ENCODE assay signal across 25 cellular contexts in the genomic region with DNA sequence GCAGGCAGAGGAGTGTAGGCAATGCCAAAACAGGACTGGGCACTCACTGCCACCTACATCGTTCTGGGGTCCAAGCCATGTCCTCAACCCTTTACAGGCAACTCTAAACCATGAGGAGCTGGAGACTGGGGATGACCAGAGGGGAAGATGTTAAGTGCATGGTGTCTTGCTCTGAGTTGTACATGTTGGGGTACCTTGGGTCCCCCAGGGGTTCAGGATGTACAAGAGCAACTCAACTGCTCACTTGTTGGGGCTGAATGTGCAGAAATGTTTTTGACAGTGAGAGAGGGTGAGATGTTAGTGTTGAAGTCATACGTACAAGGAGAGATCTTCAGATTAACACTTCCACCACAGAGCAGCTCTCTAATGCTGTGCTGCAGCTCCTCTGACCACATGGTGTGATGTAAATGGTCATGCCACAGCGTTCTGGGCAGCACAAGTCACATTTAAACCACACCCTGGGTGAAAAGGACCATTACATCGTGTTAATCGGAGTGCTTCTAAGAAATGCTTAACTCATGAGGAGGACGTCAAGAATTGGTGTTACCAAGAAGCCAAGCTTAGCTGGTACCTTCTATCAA. TPM values are rescaled to one million over a fixed set of nuclear protein-coding genes. Genes with fewer than 3 reads are reported as not detected.
DNase-seq lines count a peak whose midpoint lies in the region; ATAC-seq, FAIRE-seq and TF ChIP-seq lines count a peak whose summit lies in the region.
"Had no signal": no experiment of that assay in that cellular context is flagged by ENCODE, and none has a peak within 500 bp of the region (broad histone marks: within the 10 kb centered on the region; RNA-seq: fewer than 3 reads in every experiment).

No MANE protein-coding gene starts in this region.

- H3K27ac ChIP-seq in right lobe of liver, result no peak overlapping the region
- no peak overlapping the region for H3K27ac ChIP-seq in HepG2 (ENCODE audit: extremely low read length, insufficient read depth, low read length)
- H3K27ac ChIP-seq: 22Rv1, dorsolateral prefrontal cortex, psoas muscle, tibial nerve had no signal

- CTCF ChIA-PET in HepG2 (lab: Yijun Ruan, JAX; ENCODE audit: low intra/inter-chr PET ratio, low total read pairs), result no interaction called here

- H3K4me1 ChIP-seq in right lobe of liver (no peaks in the 10 kb centered on the region), HepG2 (ENCODE audit: insufficient read depth, low read length) (no peaks in the 10 kb centered on the region), mucosa of descending colon (ENCODE audit: low read depth) (no peaks in the 10 kb centered on the region)
- H3K4me1 ChIP-seq: HAP-1, psoas muscle, tibial nerve had no signal

- no peak overlapping the region for H3K9ac ChIP-seq in HepG2 (ENCODE audit: insufficient read depth, low read depth, low read length)

- no TSS peak for BruUV-seq in HepG2 (replicated peaks; lab: Mats Ljungman, UMichigan)

- H2AFZ ChIP-seq in HepG2 (ENCODE audit: low read length), result no peak overlapping the region

- intact Hi-C loops in right lobe of liver (cut with DNase I), result loop anchor here in 1 of 2 donors (10.0 kb wide), 1 partner anchor 52 kb away; the partner anchor contains the start of gene CCL23
- intact Hi-C loops in HepG2 (cut with micrococcal nuclease; ENCODE audit: unreplicated experiment), result no loop called here
- intact Hi-C loops in mucosa of descending colon (cut with DNase I, micrococcal nuclease), result no loop called here

- TF ChIP-seq CTCF in right lobe of liver (IDR thresholded peaks at IDR 0.05) (no peak), HepG2 (CRISPR knock-in tag; IDR thresholded peaks at IDR 0.05) (no peak), mucosa of descending colon (IDR thresholded peaks at IDR 0.05) (no peak)

- POLR2A ChIA-PET in HepG2 (lab: Yijun Ruan, JAX), result interaction anchor here (1.0 kb wide), 1 partner anchor 85 kb away, joined by 3 read pairs; the partner anchor contains the start of gene CCL16

- H3K4me2 ChIP-seq in HepG2 (ENCODE audit: low read depth, low read length), result no peak overlapping the region

- H3K79me2 ChIP-seq in HepG2 (ENCODE audit: insufficient read depth, low read length), result no peaks in the 10 kb centered on the region

- H3K27me3 ChIP-seq in right lobe of liver (no peaks in the 10 kb centered on the region), HepG2 (ENCODE audit: control insufficient read depth in 1 of 2, insufficient read depth in 2 of 2, low read length in 2 of 2) (peaks cover 0 to 8% of the 10 kb centered on the region in 2 experiments; a peak in 1 of 5 replicates)
- H3K27me3 ChIP-seq: tibial nerve had no signal

- H3K36me3 ChIP-seq in right lobe of liver (no peaks in the 10 kb centered on the region), HepG2 (replicated peaks in 1 of 2; ENCODE audit: control insufficient read depth in 1 of 2, insufficient read depth in 2 of 2, low read length in 2 of 2) (no peaks in the 10 kb centered on the region), mucosa of descending colon (ENCODE audit: low read depth) (no peaks in the 10 kb centered on the region)
- H3K36me3 ChIP-seq: HAP-1, heart right ventricle, tibial nerve had no signal

- TF ChIP-seq EP300 in HepG2 (IDR thresholded peaks at IDR 0.05; ENCODE audit: low read depth in 2 of 2, low read length in 2 of 2), result no peak
- no peak for TF ChIP-seq EP300 in HepG2 (CRISPR knock-in tag; IDR thresholded peaks at IDR 0.05; ENCODE audit: borderline replicate concordance)

- ATAC-seq in right lobe of liver, result peak; percentile 36 to 68 (median 54)
- ATAC-seq in HepG2, result no peak
- ATAC-seq in mucosa of descending colon, result peak; percentile 73
- ATAC-seq: psoas muscle, T-helper 17 cell had no signal

- H4K20me1 ChIP-seq in HepG2 (ENCODE audit: insufficient read depth, low read length), result no peaks in the 10 kb centered on the region

- peak; percentile 79 for DNase-seq in NK-92 treated with Interleukin-12 subunit alpha and Interleukin-12 subunit beta, amount 100 ng/mL, for 24 hours (lab: John Stamatoyannopoulos, UW)
- no peak for DNase-seq in NK-92 (lab: John Stamatoyannopoulos, UW; ENCODE audit: unreplicated experiment)
- no peak for DNase-seq in right lobe of liver
- no peak for DNase-seq in HepG2 (ENCODE audit: low spot score)
- DNase-seq in mucosa of descending colon, result no peak
- no peak for DNase-seq in EL
- no peak for DNase-seq in pons (ENCODE audit: low spot score)
- DNase-seq in hypothalamus (lab: John Stamatoyannopoulos, UW), result no peak
- DNase-seq: activated CD4-positive, alpha-beta T cell treated with anti-CD3 and anti-CD28 coated beads, Interleukin-2, amount 50 U/mL, for 1 hour; AML-193; amygdala; DMS53; dorsolateral prefrontal cortex; heart right ventricle; KG1; NCI-H146; NCI-H510A treated with DMSO at 0.1 percent for 48 hours; psoas muscle; stimulated activated CD4-positive, alpha-beta T cell treated with anti-CD3 and anti-CD28 coated beads, Interleukin-4, amount 100 ng/mL, for 1 hour; stimulated activated naive CD4-positive, alpha-beta T cell treated with Interleukin-2 at 50 U/mL for 16 hours; T-helper 17 cell had no signal

- FAIRE-seq in HepG2 (lab: Jason Lieb, UNC), result no peak

- no peak for TF ChIP-seq RAD21 in HepG2 (CRISPR knock-in tag; IDR thresholded peaks at IDR 0.05)

- H3K9me3 ChIP-seq in right lobe of liver (no peaks in the 10 kb centered on the region), HepG2 (ENCODE audit: low read length) (no peaks in the 10 kb centered on the region), mucosa of descending colon (no peaks in the 10 kb centered on the region)
- H3K9me3 ChIP-seq: HAP-1, psoas muscle, tibial nerve had no signal

- H3K4me3 ChIP-seq in right lobe of liver, result no peak overlapping the region
- no peak overlapping the region for H3K4me3 ChIP-seq in HepG2 (replicated peaks in 1 of 3; ENCODE audit: insufficient read depth in 1 of 3, low read depth in 2 of 3, low read length in 3 of 3)
- no peak overlapping the region for H3K4me3 ChIP-seq in mucosa of descending colon
- H3K4me3 ChIP-seq: dorsolateral prefrontal cortex, HAP-1, heart right ventricle, psoas muscle, tibial nerve had no signal

- in situ Hi-C loops in HepG2 (cut with HindIII; ENCODE audit: extremely low pct_ligation_motif_present, low pct_unique_long_range_greater_than_20kb), result loop anchor here (10.0 kb wide), 1 partner anchor 62 kb away; the partner anchor contains the start of gene CCL15

- 70% methylated on average over 6 of the region's 6 CpGs for WGBS in right lobe of liver (ENCODE audit: insufficient coverage, low coverage, low lambda C conversion rate, missing lambda C conversion rate)
- 35% methylated on average over 6 of the region's 6 CpGs for WGBS in HepG2 (ENCODE audit: low lambda C conversion rate)

- TF ChIP-seq POLR2A in right lobe of liver (IDR thresholded peaks at IDR 0.05), result no peak
- no peak for TF ChIP-seq POLR2A in HepG2 (IDR thresholded peaks at IDR 0.05; ENCODE audit: insufficient read depth in 1 of 2, low read depth in 2 of 2, low read length in 2 of 2)

RNA-seq across cellular contexts. Expression of gene CCL18, which starts 2.4 kb away (rescaled TPM):
- total RNA-seq in right lobe of liver (1 to 10 TPM in 2 of 6 experiments, under 1 TPM in 3, not detected in 1; 0.29 to 2.0 (median 0.64) TPM), HepG2 (2016; rRNA removed; fragmentation: Illumina TruSeq; extraction: Trizol) (not detected in 2 replicates), mucosa of descending colon (1 to 10 TPM; 1.0 to 7.3 (median 2.3) TPM)
- not detected in 2 replicates for total RNA-seq in HepG2 (2016; cell fraction: cytosol; rRNA removed; fragmentation: Illumina TruSeq; extraction: Trizol; ENCODE audit: low read depth)
- total RNA-seq in HepG2 (2016; cell fraction: insoluble cytoplasmic fraction; rRNA removed; fragmentation: Illumina TruSeq; extraction: Trizol), result not detected in 2 replicates
- not detected in 2 replicates for total RNA-seq in HepG2 (2016; cell fraction: membrane; rRNA removed; fragmentation: Illumina TruSeq; extraction: Trizol)
- not detected in 2 replicates for total RNA-seq in HepG2 (2016; cell fraction: nucleus; rRNA removed; fragmentation: Illumina TruSeq; extraction: Trizol)
- not detected in 2 replicates for polyA plus RNA-seq in HepG2 (2011; rRNA removed)
- not detected in 2 replicates for polyA plus RNA-seq in HepG2 (2011; cell fraction: cytosol; rRNA removed)
- polyA plus RNA-seq in HepG2 (2011; cell fraction: nucleus; rRNA removed), result not detected in 2 replicates
- polyA plus RNA-seq in HepG2 (2012), result not detected in 2 replicates
- not detected in 2 replicates for polyA plus RNA-seq in HepG2 (2016; cell fraction: cytosol; fragmentation: Illumina TruSeq; extraction: Trizol; ENCODE audit: low read depth)
- polyA plus RNA-seq in HepG2 (2016; cell fraction: insoluble cytoplasmic fraction; fragmentation: Illumina TruSeq; extraction: Trizol; ENCODE audit: low read depth), result not detected in 2 replicates
- polyA plus RNA-seq in HepG2 (2016; cell fraction: membrane; fragmentation: Illumina TruSeq; extraction: Trizol; ENCODE audit: low read depth), result not detected in 2 replicates
- polyA plus RNA-seq in HepG2 (2016; cell fraction: nucleus; fragmentation: Illumina TruSeq; extraction: Trizol; ENCODE audit: insufficient read depth, low read depth), result not detected in 2 replicates
- polyA minus RNA-seq in HepG2 (2011; rRNA and poly(A)+ RNA removed; ENCODE audit: low replicate concordance), result not detected in 2 replicates
- not detected in 2 replicates for polyA minus RNA-seq in HepG2 (2011; cell fraction: cytosol; rRNA and poly(A)+ RNA removed)
- polyA minus RNA-seq in HepG2 (2011; cell fraction: nucleus; rRNA and poly(A)+ RNA removed), result not detected in 2 replicates
- total RNA-seq: fibroblast of villous mesenchyme, T-helper 17 cell had no signal

RNA-seq across cellular contexts. Expression of gene CCL3, which starts 23.5 kb away (rescaled TPM):
- 10 to 100 TPM in 1 of 6 experiments, 1 to 10 TPM in 1, under 1 TPM in 3, not detected in 1; 0.43 to 18.2 (median 0.53) TPM for total RNA-seq in right lobe of liver
- total RNA-seq in HepG2 (2016; rRNA removed; fragmentation: Illumina TruSeq; extraction: Trizol), result not detected in 2 replicates
- not detected in 2 replicates for total RNA-seq in HepG2 (2016; cell fraction: cytosol; rRNA removed; fragmentation: Illumina TruSeq; extraction: Trizol; ENCODE audit: low read depth)
- not detected in 2 replicates for total RNA-seq in HepG2 (2016; cell fraction: insoluble cytoplasmic fraction; rRNA removed; fragmentation: Illumina TruSeq; extraction: Trizol)
- not detected in 2 replicates for total RNA-seq in HepG2 (2016; cell fraction: membrane; rRNA removed; fragmentation: Illumina TruSeq; extraction: Trizol)
- total RNA-seq in HepG2 (2016; cell fraction: nucleus; rRNA removed; fragmentation: Illumina TruSeq; extraction: Trizol), result not detected in 2 replicates
- not detected in 2 replicates for polyA plus RNA-seq in HepG2 (2011; rRNA removed)
- 0.12 TPM in 1 of 2 replicates, not detected in the other for polyA plus RNA-seq in HepG2 (2011; cell fraction: cytosol; rRNA removed)
- 0.26 and 0.38 TPM in 2 replicates for polyA plus RNA-seq in HepG2 (2011; cell fraction: nucleus; rRNA removed)
- polyA plus RNA-seq in HepG2 (2012), result not detected in 2 replicates
- polyA plus RNA-seq in HepG2 (2016; cell fraction: cytosol; fragmentation: Illumina TruSeq; extraction: Trizol; ENCODE audit: low read depth), result not detected in 2 replicates
- polyA plus RNA-seq in HepG2 (2016; cell fraction: insoluble cytoplasmic fraction; fragmentation: Illumina TruSeq; extraction: Trizol; ENCODE audit: low read depth), result not detected in 2 replicates
- polyA plus RNA-seq in HepG2 (2016; cell fraction: membrane; fragmentation: Illumina TruSeq; extraction: Trizol; ENCODE audit: low read depth), result not detected in 2 replicates
- polyA plus RNA-seq in HepG2 (2016; cell fraction: nucleus; fragmentation: Illumina TruSeq; extraction: Trizol; ENCODE audit: insufficient read depth, low read depth), result not detected in 2 replicates
- polyA minus RNA-seq in HepG2 (2011; rRNA and poly(A)+ RNA removed; ENCODE audit: low replicate concordance), result 3.3 TPM in 1 of 2 replicates, not detected in the other
- polyA minus RNA-seq in HepG2 (2011; cell fraction: cytosol; rRNA and poly(A)+ RNA removed), result not detected in 2 replicates
- polyA minus RNA-seq in HepG2 (2011; cell fraction: nucleus; rRNA and poly(A)+ RNA removed), result not detected in 2 replicates
- 1 to 10 TPM; 1.5 to 4.3 (median 4.1) TPM for total RNA-seq in mucosa of descending colon
- total RNA-seq: fibroblast of villous mesenchyme had no signal

RNA-seq across cellular contexts. Expression of gene CCL4, which starts 37.2 kb away (rescaled TPM):
- total RNA-seq in right lobe of liver, result 1 to 10 TPM in 4 of 6 experiments, under 1 TPM in 2; 0.79 to 7.1 (median 2.4) TPM
- total RNA-seq in HepG2 (2016; rRNA removed; fragmentation: Illumina TruSeq; extraction: Trizol), result not detected in 2 replicates
- total RNA-seq in HepG2 (2016; cell fraction: cytosol; rRNA removed; fragmentation: Illumina TruSeq; extraction: Trizol; ENCODE audit: low read depth), result not detected in 2 replicates
- not detected in 2 replicates for total RNA-seq in HepG2 (2016; cell fraction: insoluble cytoplasmic fraction; rRNA removed; fragmentation: Illumina TruSeq; extraction: Trizol)
- not detected in 2 replicates for total RNA-seq in HepG2 (2016; cell fraction: membrane; rRNA removed; fragmentation: Illumina TruSeq; extraction: Trizol)
- not detected in 2 replicates for total RNA-seq in HepG2 (2016; cell fraction: nucleus; rRNA removed; fragmentation: Illumina TruSeq; extraction: Trizol)
- not detected in 2 replicates for polyA plus RNA-seq in HepG2 (2011; rRNA removed)
- polyA plus RNA-seq in HepG2 (2011; cell fraction: cytosol; rRNA removed), result not detected in 2 replicates
- polyA plus RNA-seq in HepG2 (2011; cell fraction: nucleus; rRNA removed), result 0.26 TPM in 1 of 2 replicates, not detected in the other
- not detected in 2 replicates for polyA plus RNA-seq in HepG2 (2012)
- polyA plus RNA-seq in HepG2 (2016; cell fraction: cytosol; fragmentation: Illumina TruSeq; extraction: Trizol; ENCODE audit: low read depth), result not detected in 2 replicates
- polyA plus RNA-seq in HepG2 (2016; cell fraction: insoluble cytoplasmic fraction; fragmentation: Illumina TruSeq; extraction: Trizol; ENCODE audit: low read depth), result not detected in 2 replicates
- polyA plus RNA-seq in HepG2 (2016; cell fraction: membrane; fragmentation: Illumina TruSeq; extraction: Trizol; ENCODE audit: low read depth), result not detected in 2 replicates
- not detected in 2 replicates for polyA plus RNA-seq in HepG2 (2016; cell fraction: nucleus; fragmentation: Illumina TruSeq; extraction: Trizol; ENCODE audit: insufficient read depth, low read depth)
- polyA minus RNA-seq in HepG2 (2011; rRNA and poly(A)+ RNA removed; ENCODE audit: low replicate concordance), result 0.47 TPM in 1 of 2 replicates, not detected in the other
- not detected in 2 replicates for polyA minus RNA-seq in HepG2 (2011; cell fraction: cytosol; rRNA and poly(A)+ RNA removed)
- not detected in 2 replicates for polyA minus RNA-seq in HepG2 (2011; cell fraction: nucleus; rRNA and poly(A)+ RNA removed)
- 1 to 10 TPM; 3.7 to 8.8 (median 4.1) TPM for total RNA-seq in mucosa of descending colon
- total RNA-seq: fibroblast of villous mesenchyme had no signal

RNA-seq across cellular contexts. Expression of gene CCL23, which starts 48.7 kb away (rescaled TPM):
- total RNA-seq in right lobe of liver (10 to 100 TPM in 1 of 6 experiments, 1 to 10 TPM in 5; 1.1 to 12.7 (median 2.1) TPM), HepG2 (2016; rRNA removed; fragmentation: Illumina TruSeq; extraction: Trizol) (not detected in 2 replicates), mucosa of descending colon (1 to 10 TPM; 1.3 to 5.2 (median 3.3) TPM)
- total RNA-seq in HepG2 (2016; cell fraction: cytosol; rRNA removed; fragmentation: Illumina TruSeq; extraction: Trizol; ENCODE audit: low read depth), result not detected in 2 replicates
- not detected in 2 replicates for total RNA-seq in HepG2 (2016; cell fraction: insoluble cytoplasmic fraction; rRNA removed; fragmentation: Illumina TruSeq; extraction: Trizol)
- total RNA-seq in HepG2 (2016; cell fraction: membrane; rRNA removed; fragmentation: Illumina TruSeq; extraction: Trizol), result not detected in 2 replicates
- not detected in 2 replicates for total RNA-seq in HepG2 (2016; cell fraction: nucleus; rRNA removed; fragmentation: Illumina TruSeq; extraction: Trizol)
- polyA plus RNA-seq in HepG2 (2011; rRNA removed), result not detected in 2 replicates
- not detected in 2 replicates for polyA plus RNA-seq in HepG2 (2011; cell fraction: cytosol; rRNA removed)
- polyA plus RNA-seq in HepG2 (2011; cell fraction: nucleus; rRNA removed), result not detected in 2 replicates
- 0.76 TPM in 1 of 2 replicates, not detected in the other for polyA plus RNA-seq in HepG2 (2012)
- polyA plus RNA-seq in HepG2 (2016; cell fraction: cytosol; fragmentation: Illumina TruSeq; extraction: Trizol; ENCODE audit: low read depth), result not detected in 2 replicates
- not detected in 2 replicates for polyA plus RNA-seq in HepG2 (2016; cell fraction: insoluble cytoplasmic fraction; fragmentation: Illumina TruSeq; extraction: Trizol; ENCODE audit: low read depth)
- not detected in 2 replicates for polyA plus RNA-seq in HepG2 (2016; cell fraction: membrane; fragmentation: Illumina TruSeq; extraction: Trizol; ENCODE audit: low read depth)
- not detected in 2 replicates for polyA plus RNA-seq in HepG2 (2016; cell fraction: nucleus; fragmentation: Illumina TruSeq; extraction: Trizol; ENCODE audit: insufficient read depth, low read depth)
- not detected in 2 replicates for polyA minus RNA-seq in HepG2 (2011; rRNA and poly(A)+ RNA removed; ENCODE audit: low replicate concordance)
- polyA minus RNA-seq in HepG2 (2011; cell fraction: cytosol; rRNA and poly(A)+ RNA removed), result not detected in 2 replicates
- polyA minus RNA-seq in HepG2 (2011; cell fraction: nucleus; rRNA and poly(A)+ RNA removed), result not detected in 2 replicates
- total RNA-seq: dorsolateral prefrontal cortex, fibroblast of villous mesenchyme, psoas muscle, T-helper 17 cell had no signal
